18 cellular contexts compared by ENCODE assay signal in genomic region chr16:64638804-64639203, GRCh38.
A peak's percentile ranks its signal among the peaks of the same experiment; 100 is the strongest.
DNase-seq lines count a peak whose midpoint lies in the region; ATAC-seq and TF ChIP-seq lines count a peak whose summit lies in the region.
"Had no signal": no experiment of that assay in that cellular context is flagged by ENCODE, and none has a peak within 500 bp of the region (broad histone marks: within the 10 kb centered on the region; RNA-seq: fewer than 3 reads in every experiment).

No MANE protein-coding gene starts in this region.

- DNase-seq in NCI-H1694 treated with DMSO at 0.1 percent for 48 hours (lab: John Stamatoyannopoulos, UW) (peak; percentile 87), NCI-H524 (lab: John Stamatoyannopoulos, UW) (peak; percentile 70 to 91), hippocampal formation (lab: John Stamatoyannopoulos, UW) (no peak), DMS53 (lab: John Stamatoyannopoulos, UW) (no peak), NCI-H1092 treated with DMSO at 0.1 percent for 48 hours (lab: John Stamatoyannopoulos, UW) (no peak)
- DNase-seq: ACHN; BE2C; C1 segment of cervical spinal cord; Caco-2; CD4-positive, CD25-positive, alpha-beta regulatory T cell; CD8-positive, alpha-beta memory T cell; DND-41; EL; GM23248 had no signal

- TF ChIP-seq EP300 in neural cell (conservative IDR thresholded peaks at IDR 0.05; ENCODE audit: poor library complexity, severe bottlenecking): peak; percentile 89

- H3K9me2 ChIP-seq in neural cell (ENCODE audit: insufficient read depth, low read length): no peaks in the 10 kb centered on the region

- TF ChIP-seq CTCF in neural cell (IDR thresholded peaks at IDR 0.05; ENCODE audit: poor library complexity, severe bottlenecking): no peak

- H2AFZ ChIP-seq in neural cell (ENCODE audit: low read depth, low read length): no peak overlapping the region
- H2AFZ ChIP-seq: GM23248 had no signal

- no peaks in the 10 kb centered on the region for H3K79me2 ChIP-seq in neural cell (replicated peaks; ENCODE audit: insufficient read depth, low read length)

- no peak overlapping the region for H3K9ac ChIP-seq in neural cell (ENCODE audit: low read length)
- H3K9ac ChIP-seq: GM23248 had no signal

- H3K36me3 ChIP-seq in neural cell (ENCODE audit: insufficient read depth, low read length): no peaks in the 10 kb centered on the region
- H3K36me3 ChIP-seq: BE2C, HAP-1 had no signal

- no peaks in the 10 kb centered on the region for H4K20me1 ChIP-seq in neural cell (ENCODE audit: insufficient read depth)

- H3K4me3 ChIP-seq in neural cell (ENCODE audit: low read length): no peak overlapping the region
- H3K4me3 ChIP-seq: GM12878, GM23248, HAP-1 had no signal

- no peak for TF ChIP-seq RAD21 in neural cell (conservative IDR thresholded peaks at IDR 0.05)

- H3K4me2 ChIP-seq in neural cell (ENCODE audit: low read length): peak overlapping the region; percentile 1

- no peak overlapping the region for H3K27ac ChIP-seq in neural cell (ENCODE audit: low read length)
- H3K27ac ChIP-seq: GM23248 had no signal

- no peak for ATAC-seq in GM18867 (IDR thresholded peaks at IDR 0.05; ENCODE audit: unreplicated experiment)
- ATAC-seq: GM12878 had no signal

- H3F3A ChIP-seq in neural cell (ENCODE audit: insufficient read depth, low read length, poor library complexity, severe bottlenecking): peaks cover 4% of the 10 kb centered on the region

- H3K27me3 ChIP-seq in neural cell (ENCODE audit: insufficient read depth, low read depth, low read length): no peaks in the 10 kb centered on the region
- H3K27me3 ChIP-seq: BE2C had no signal

- H3K9me3 ChIP-seq in neural cell (ENCODE audit: low read length): no peaks in the 10 kb centered on the region
- H3K9me3 ChIP-seq: BE2C, Caco-2, HAP-1 had no signal

TF ChIP-seq in neural cell, 6 proteins besides CTCF, POLR2A, EP300 and RAD21:
- TF ChIP-seq EZH2 (IDR thresholded peaks at IDR 0.05; ENCODE audit: borderline replicate concordance, insufficient read depth, low read length, poor library complexity, severe bottlenecking): no peak
- TF ChIP-seq TAF1 (IDR thresholded peaks at IDR 0.05; ENCODE audit: low read depth): no peak
- TF ChIP-seq POLR2AphosphoS5 (IDR thresholded peaks at IDR 0.05): peak; percentile 76

Comparison
In these comparisons a context has a peak if more than half of its experiments do, and no peak if none do; other contexts are left out.
1. DNase-seq: peak in NCI-H1694 treated with DMSO at 0.1 percent for 48 hours (single experiment) and NCI-H524 (2 of 2); none in hippocampal formation (0 of 2), DMS53 (single experiment) and NCI-H1092 treated with DMSO at 0.1 percent for 48 hours (single experiment).